Comparison of ENCODE assay signal across 19 cellular contexts in the genomic region with DNA sequence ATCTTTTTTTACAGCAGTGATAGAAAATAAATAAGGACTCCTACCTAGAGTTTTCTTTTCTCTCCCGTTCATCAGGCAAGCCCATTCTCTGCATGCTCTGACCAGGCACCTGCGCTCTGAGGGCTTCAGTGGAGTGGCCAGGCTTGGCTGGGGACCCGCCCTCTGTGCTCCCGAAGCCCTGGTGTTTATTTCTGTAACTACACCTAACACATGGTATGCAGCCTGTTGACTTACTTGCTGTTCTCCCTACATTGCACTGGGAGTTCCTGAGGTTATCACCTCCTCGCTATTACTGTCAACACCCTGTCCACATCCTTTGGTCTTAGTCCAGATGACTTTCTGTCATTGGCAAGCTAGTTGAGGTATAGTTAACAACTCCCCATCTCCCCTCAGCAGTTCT.
DNase-seq lines count a peak whose midpoint lies in the region; ATAC-seq and TF ChIP-seq lines count a peak whose summit lies in the region.
"Had no signal": no experiment of that assay in that cellular context is flagged by ENCODE, and none has a peak within 500 bp of the region (broad histone marks: within the 10 kb centered on the region; RNA-seq: fewer than 3 reads in every experiment).

No MANE protein-coding gene starts in this region.

- no peak overlapping the region for H3K27ac Mint-ChIP-seq in neural progenitor cell
- H3K27ac Mint-ChIP-seq: activated naive CD4-positive, alpha-beta T cell treated with anti-CD3 and anti-CD28 coated beads, Interleukin-2, amount 10 ng/mL, durations not matched to agents 7 days and 5 days had no signal

- H4K20me1 ChIP-seq in neural progenitor cell (ENCODE audit: low read depth): no peaks in the 10 kb centered on the region
- H4K20me1 ChIP-seq: BLaER1 treated with 17β-estradiol and CSF1 and Interleukin-3, amounts not matched to agents 10 nM and 100 nM had no signal

- no peak overlapping the region for H2AFZ ChIP-seq in neural progenitor cell (replicated peaks)

- peaks cover 7% of the 10 kb centered on the region for H3K4me1 Mint-ChIP-seq in neural progenitor cell

- intact Hi-C loops in left ventricle myocardium inferior (cut with micrococcal nuclease): no loop called here

- H3K79me2 ChIP-seq in neural progenitor cell (ENCODE audit: low read depth): no peaks in the 10 kb centered on the region

- H3K4me3 ChIP-seq in left ventricle myocardium inferior (no peak overlapping the region), neural progenitor cell (no peak overlapping the region)
- H3K4me3 ChIP-seq: BLaER1 treated with 17β-estradiol and CSF1 and Interleukin-3, amounts not matched to agents 10 nM and 100 nM; colonic mucosa; HAP-1 had no signal

- no peaks in the 10 kb centered on the region for H3K27me3 ChIP-seq in left ventricle myocardium inferior (ENCODE audit: low read depth)
- no peaks in the 10 kb centered on the region for H3K27me3 ChIP-seq in neural progenitor cell
- peaks cover 36% of the 10 kb centered on the region for H3K27me3 ChIP-seq in foreskin keratinocyte
- H3K27me3 ChIP-seq: colonic mucosa had no signal

- H3K9me3 ChIP-seq in left ventricle myocardium inferior (replicated peaks) (peaks cover 10% of the 10 kb centered on the region), neural progenitor cell (ENCODE audit: low read depth) (no peaks in the 10 kb centered on the region)
- H3K9me3 ChIP-seq: colonic mucosa, HAP-1, neutrophil had no signal

- TF ChIP-seq CTCF in left ventricle myocardium inferior (IDR thresholded peaks at IDR 0.05; ENCODE audit: borderline replicate concordance) (peak; percentile 26), neural progenitor cell (IDR thresholded peaks at IDR 0.05) (peak; percentile 12), foreskin keratinocyte (conservative IDR thresholded peaks at IDR 0.05) (no peak)

- no peaks in the 10 kb centered on the region for H3K36me3 Mint-ChIP-seq in neural progenitor cell
- H3K36me3 Mint-ChIP-seq: activated naive CD4-positive, alpha-beta T cell treated with anti-CD3 and anti-CD28 coated beads, Interleukin-2, amount 10 ng/mL, durations not matched to agents 7 days and 5 days had no signal

- no peak overlapping the region for H3K27ac ChIP-seq in left ventricle myocardium inferior (replicated peaks)
- no peak overlapping the region for H3K27ac ChIP-seq in neural progenitor cell
- no peak overlapping the region for H3K27ac ChIP-seq in foreskin keratinocyte
- H3K27ac ChIP-seq: BLaER1 treated with 17β-estradiol and CSF1 and Interleukin-3, amounts not matched to agents 10 nM and 100 nM; colonic mucosa; neutrophil had no signal

- H3K9me3 Mint-ChIP-seq in neural progenitor cell: peaks cover 4% of the 10 kb centered on the region
- H3K9me3 Mint-ChIP-seq: activated naive CD4-positive, alpha-beta T cell treated with anti-CD3 and anti-CD28 coated beads, Interleukin-2, amount 10 ng/mL, durations not matched to agents 7 days and 5 days had no signal

- H3K27me3 Mint-ChIP-seq in neural progenitor cell (ENCODE audit: insufficient read depth, low read depth): no peaks in the 10 kb centered on the region

- H3K4me3 Mint-ChIP-seq in neural progenitor cell: no peak overlapping the region
- H3K4me3 Mint-ChIP-seq: activated naive CD4-positive, alpha-beta T cell treated with anti-CD3 and anti-CD28 coated beads, Interleukin-2, amount 10 ng/mL, durations not matched to agents 7 days and 5 days had no signal

- H3K4me1 ChIP-seq in left ventricle myocardium inferior (peaks cover 2% of the 10 kb centered on the region), neural progenitor cell (peaks cover 8% of the 10 kb centered on the region), foreskin keratinocyte (no peaks in the 10 kb centered on the region)
- H3K4me1 ChIP-seq: colonic mucosa, HAP-1 had no signal

- H3F3A ChIP-seq in neural progenitor cell (ENCODE audit: low read depth): no peaks in the 10 kb centered on the region

- H3K36me3 ChIP-seq in left ventricle myocardium inferior (no peaks in the 10 kb centered on the region), neural progenitor cell (no peaks in the 10 kb centered on the region)
- H3K36me3 ChIP-seq: BLaER1 treated with 17β-estradiol and CSF1 and Interleukin-3, amounts not matched to agents 10 nM and 100 nM; colonic mucosa; HAP-1; neutrophil had no signal

- no peak overlapping the region for H3K4me2 ChIP-seq in neural progenitor cell
- H3K4me2 ChIP-seq: BLaER1 treated with 17β-estradiol and CSF1 and Interleukin-3, amounts not matched to agents 10 nM and 100 nM had no signal

- H3K9ac ChIP-seq in neural progenitor cell: no peak overlapping the region
- H3K9ac ChIP-seq: BLaER1 treated with 17β-estradiol and CSF1 and Interleukin-3, amounts not matched to agents 10 nM and 100 nM had no signal

- DNase-seq in activated gamma-delta T cell treated with Interleukin-2 at 50 U/mL for 16 hours (peak; percentile 10), activated gamma-delta T cell (lab: John Stamatoyannopoulos, UW) (no peak), left ventricle myocardium inferior (no peak), neural progenitor cell (ENCODE audit: low spot score) (no peak), foreskin keratinocyte (no peak)
- DNase-seq: activated CD4-positive, alpha-beta T cell treated with anti-CD3 and anti-CD28 coated beads for 48 hours; activated naive CD4-positive, alpha-beta T cell treated with anti-CD3 and anti-CD28 coated beads, Interleukin-2, amount 10 ng/mL, durations not matched to agents 7 days and 5 days; colonic mucosa; islet precursor cell; KG1; MV-4-11; NCI-H2029; NCI-H446 treated with DMSO at 0.1 percent for 48 hours had no signal

- ATAC-seq in foreskin keratinocyte: no peak
- no peak for ATAC-seq in HG02623 (IDR thresholded peaks at IDR 0.05; ENCODE audit: unreplicated experiment)
- ATAC-seq in HG03135 (IDR thresholded peaks at IDR 0.05; ENCODE audit: unreplicated experiment): no peak

TF ChIP-seq in PFSK-1, 5 proteins besides CTCF, POLR2A, EP300 and RAD21:
- TF ChIP-seq SIN3A (IDR thresholded peaks at IDR 0.05; ENCODE audit: borderline replicate concordance, insufficient read depth, low read length) (0 out of 2 replicates have a peak, but pooled peaks have one; percentile 28), POLR2AphosphoS5 (IDR thresholded peaks at IDR 0.05; ENCODE audit: low read depth, low read length) (no peak), TAF1 (IDR thresholded peaks at IDR 0.05; ENCODE audit: borderline replicate concordance, insufficient read depth, low read length) (no peak)
